ENCODE assay signal across 21 cellular contexts in the genomic region with DNA sequence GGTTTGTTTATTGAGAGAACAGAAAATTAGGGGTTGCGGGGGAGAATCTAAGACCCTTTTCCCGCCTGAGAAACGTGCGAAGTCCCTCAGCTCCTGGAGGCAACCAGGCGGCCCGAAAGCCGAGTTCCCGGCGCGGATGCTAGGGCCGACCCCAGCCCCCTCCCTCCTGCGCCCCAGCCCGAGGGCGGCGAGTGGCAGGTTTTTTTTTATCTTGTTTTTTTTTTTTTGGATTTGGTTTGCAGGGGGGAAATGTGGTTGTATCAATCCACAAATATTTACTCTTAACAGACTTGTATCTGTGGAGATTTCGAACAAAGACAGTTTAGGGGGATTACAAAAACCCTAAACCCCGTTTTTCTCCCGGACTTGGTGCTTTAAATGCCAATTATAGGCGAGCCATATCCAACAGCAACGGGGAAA. TPM values are rescaled to one million over a fixed set of nuclear protein-coding genes. Genes with fewer than 3 reads are reported as not detected.
A peak's percentile ranks its signal among the peaks of the same experiment; 100 is the strongest.
DNase-seq lines count a peak whose midpoint lies in the region; TF ChIP-seq lines count a peak whose summit lies in the region.
"Had no signal": no experiment of that assay in that cellular context is flagged by ENCODE, and none has a peak within 500 bp of the region (broad histone marks: within the 10 kb centered on the region; RNA-seq: fewer than 3 reads in every experiment).

No MANE protein-coding gene starts in this region.

- DNase-seq in breast epithelium (ENCODE audit: low spot score in 2 of 2) (no peak), MCF 10A (ENCODE audit: unreplicated experiment) (no peak), WERI-Rb-1 (no peak), retina (peak; percentile 60), NCI-H2081 (lab: John Stamatoyannopoulos, UW) (no peak), SKM-1 treated with dmso at 0.1 percent for 144 hours (lab: John Stamatoyannopoulos, UW; ENCODE audit: unreplicated experiment) (no peak)
- DNase-seq in CD4-positive, alpha-beta memory T cell, result no peak
- DNase-seq: DMS153, GF-D8, IMR-90, Kasumi-1, MM.1S, NCI-H1092, NCI-H1436 treated with DMSO at 0.1 percent for 48 hours, NCI-H2029, NCI-H446 treated with DMSO at 0.1 percent for 48 hours, NCI-H69, Peyer's patch had no signal

- H3K27ac ChIP-seq in breast epithelium, result peak overlapping the region; percentile 91 to 93
- H3K27ac ChIP-seq in WERI-Rb-1, result no peak overlapping the region
- H3K27ac ChIP-seq in CD4-positive, alpha-beta memory T cell (ENCODE audit: low read depth, low read length), result no peak overlapping the region
- H3K27ac ChIP-seq: Peyer's patch, SJSA1 had no signal

- no peaks in the 10 kb centered on the region for H3K27me3 Mint-ChIP-seq in MCF 10A (ENCODE audit: insufficient read depth, unreplicated experiment)
- H3K27me3 Mint-ChIP-seq in CD4-positive, alpha-beta memory T cell, result peaks cover 58 to 63% of the 10 kb centered on the region in 2 donors

- no peaks in the 10 kb centered on the region for H3K9me3 Mint-ChIP-seq in MCF 10A (ENCODE audit: unreplicated experiment)
- H3K9me3 Mint-ChIP-seq in CD4-positive, alpha-beta memory T cell, result peaks cover 0 to 4% (median 0%) of the 10 kb centered on the region in 8 donors

- POLR2A ChIA-PET in MCF 10A (lab: Yijun Ruan, JAX), result no interaction called here
- POLR2A ChIA-PET in CD4-positive, alpha-beta memory T cell (lab: Charles Lee; ENCODE audit: partially characterized antibody), result no interaction called here

- H3K36me3 Mint-ChIP-seq in MCF 10A (ENCODE audit: insufficient read depth, unreplicated experiment), result peaks cover 6% of the 10 kb centered on the region
- H3K36me3 Mint-ChIP-seq in CD4-positive, alpha-beta memory T cell, result no peaks in the 10 kb centered on the region

- H3K4me3 ChIP-seq in breast epithelium (peak overlapping the region in 2 of 3 donors; percentile 44 to 65), WERI-Rb-1 (ENCODE audit: low read depth, low read length) (peak overlapping the region; percentile 20), iPS-18c (ENCODE audit: insufficient read depth, low read depth, low read length) (peak overlapping the region; percentile 36)
- no peak overlapping the region for H3K4me3 ChIP-seq in CD4-positive, alpha-beta memory T cell (ENCODE audit: low read length in 2 of 2)
- H3K4me3 ChIP-seq: Peyer's patch, SJSA1 had no signal

- TF ChIP-seq CTCF in breast epithelium (IDR thresholded peaks at IDR 0.05) (no peak), MCF 10A (IDR thresholded peaks at IDR 0.05; ENCODE audit: unreplicated experiment) (no peak), WERI-Rb-1 (IDR thresholded peaks at IDR 0.05; ENCODE audit: low read depth, low read length) (no peak)

- H3K27me3 ChIP-seq in breast epithelium, result peaks cover 0 to 41% of the 10 kb centered on the region in 2 donors
- peaks cover 78% of the 10 kb centered on the region for H3K27me3 ChIP-seq in WERI-Rb-1 (ENCODE audit: insufficient read depth, low read depth, severe bottlenecking)
- H3K27me3 ChIP-seq in CD4-positive, alpha-beta memory T cell (ENCODE audit: insufficient read depth, low read length), result peaks cover 50% of the 10 kb centered on the region

- no peak for TF ChIP-seq POLR2A in breast epithelium (IDR thresholded peaks at IDR 0.05)

- peaks cover 11 to 12% of the 10 kb centered on the region in 2 donors for H3K4me1 ChIP-seq in breast epithelium
- H3K4me1 ChIP-seq in CD4-positive, alpha-beta memory T cell (ENCODE audit: insufficient read depth, low read length), result peaks cover 15% of the 10 kb centered on the region
- H3K4me1 ChIP-seq: SJSA1 had no signal

- H3K36me3 ChIP-seq in breast epithelium, result no peaks in the 10 kb centered on the region
- H3K36me3 ChIP-seq in WERI-Rb-1, result no peaks in the 10 kb centered on the region
- H3K36me3 ChIP-seq in CD4-positive, alpha-beta memory T cell (ENCODE audit: insufficient read depth, low read length), result no peaks in the 10 kb centered on the region
- H3K36me3 ChIP-seq: Peyer's patch, SJSA1 had no signal

- CTCF ChIA-PET in MCF 10A (lab: Yijun Ruan, JAX), result no interaction called here
- CTCF ChIA-PET in CD4-positive, alpha-beta memory T cell (lab: Charles Lee; ENCODE audit: partially characterized antibody), result no interaction called here

- H3K9me3 ChIP-seq in breast epithelium (no peaks in the 10 kb centered on the region), WERI-Rb-1 (ENCODE audit: severe bottlenecking) (no peaks in the 10 kb centered on the region), iPS-18c (ENCODE audit: control insufficient read depth, insufficient read depth, low read length) (peaks cover 6% of the 10 kb centered on the region)
- no peaks in the 10 kb centered on the region for H3K9me3 ChIP-seq in CD4-positive, alpha-beta memory T cell (ENCODE audit: control insufficient read depth in 1 of 2, low read length in 2 of 2)
- H3K9me3 ChIP-seq: Peyer's patch, SJSA1 had no signal

- H3K4me1 Mint-ChIP-seq in MCF 10A (ENCODE audit: insufficient read depth, unreplicated experiment), result no peaks in the 10 kb centered on the region
- H3K4me1 Mint-ChIP-seq in CD4-positive, alpha-beta memory T cell, result peaks cover 5 to 21% (median 8%) of the 10 kb centered on the region in 4 donors

- H3K27ac Mint-ChIP-seq in MCF 10A (ENCODE audit: low read depth, unreplicated experiment), result no peak overlapping the region
- H3K27ac Mint-ChIP-seq in CD4-positive, alpha-beta memory T cell, result no peak overlapping the region

- intact Hi-C loops in breast epithelium (cut with DNase I; ENCODE audit: low total_unique reads) (loop anchor here (5.0 kb wide), 2 partner anchors 48 to 383 kb away; no protein-coding TSS in a partner anchor), MCF 10A (cut with micrococcal nuclease) (no loop called here)
- intact Hi-C loops in CD4-positive, alpha-beta memory T cell (cut with micrococcal nuclease), result no loop called here

- no peak overlapping the region for H3K4me3 Mint-ChIP-seq in MCF 10A (ENCODE audit: unreplicated experiment)
- peak overlapping the region in 1 of 8 donors; percentile 64 for H3K4me3 Mint-ChIP-seq in CD4-positive, alpha-beta memory T cell

- no TSS peak for BruUV-seq in MCF 10A (replicated peaks; lab: Mats Ljungman, UMichigan)

RNA-seq across cellular contexts. Expression of gene LMX1B, which starts 10.7 kb away (rescaled TPM):
- 10 to 100 TPM in 1 of 3 donors, 1 to 10 TPM in 1, under 1 TPM in 1; 0.16 to 20.3 (median 9.2) TPM for total RNA-seq in breast epithelium
- total RNA-seq in MCF 10A (2022), result 3.4 and 3.9 TPM in 2 replicates
- not detected for total RNA-seq in CD4-positive, alpha-beta memory T cell
- polyA plus RNA-seq in CD4-positive, alpha-beta memory T cell, result not detected
- total RNA-seq: IMR-90, Peyer's patch, SJSA1 had no signal
- polyA plus RNA-seq: AG04450, IMR-90 had no signal

Comparison
In these comparisons a context has a peak if more than half of its experiments do, and no peak if none do; other contexts are left out.
1. H3K27ac ChIP-seq: peak in breast epithelium (2 of 2); none in WERI-Rb-1 (single experiment) and CD4-positive, alpha-beta memory T cell (single experiment).
2. H3K4me3 ChIP-seq: peak in breast epithelium (2 of 3), WERI-Rb-1 (single experiment) and iPS-18c (single experiment); none in CD4-positive, alpha-beta memory T cell (0 of 2).